25 cellular contexts compared by ENCODE assay signal in the genomic region with DNA sequence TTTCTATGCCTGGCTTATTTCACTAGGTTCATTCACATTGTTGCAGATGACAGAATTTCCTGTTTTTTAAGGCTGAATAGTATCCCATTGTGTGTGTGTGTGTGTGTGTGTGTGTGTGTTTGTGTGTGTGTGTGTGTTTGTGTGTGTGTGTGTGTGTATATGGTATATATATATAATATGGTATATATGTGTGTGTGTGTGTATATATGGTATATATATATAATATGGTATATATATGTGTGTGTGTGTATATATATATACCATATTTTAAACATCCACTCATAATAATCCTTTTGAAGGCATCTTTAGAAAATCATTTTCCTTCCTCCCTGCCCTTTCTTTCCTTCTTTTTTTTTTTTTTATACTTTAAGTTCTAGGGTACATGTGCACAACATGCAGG. TPM values are rescaled to one million over a fixed set of nuclear protein-coding genes. Genes with fewer than 3 reads are reported as not detected.
DNase-seq lines count a peak whose midpoint lies in the region; ATAC-seq, FAIRE-seq and TF ChIP-seq lines count a peak whose summit lies in the region.
"Had no signal": no experiment of that assay in that cellular context is flagged by ENCODE, and none has a peak within 500 bp of the region (broad histone marks: within the 10 kb centered on the region; RNA-seq: fewer than 3 reads in every experiment).

No MANE protein-coding gene starts in this region.

- H3K4me3 ChIP-seq in pancreas: no peak overlapping the region
- H3K4me3 ChIP-seq in esophagus muscularis mucosa: no peak overlapping the region
- H3K4me3 ChIP-seq: GM23338 had no signal

- ATAC-seq in pancreas: no peak
- no peak for ATAC-seq in GM21737 (IDR thresholded peaks at IDR 0.05; ENCODE audit: unreplicated experiment)
- ATAC-seq: GM23338, HCT116 had no signal

- intact Hi-C loops in pancreas (cut with DNase I) (no loop called here), esophagus muscularis mucosa (cut with DNase I) (no loop called here)

- DNase-seq in frontal cortex (ENCODE audit: low spot score in 2 of 2): no peak
- DNase-seq in pancreas: no peak
- no peak for DNase-seq in NCI-H2029 treated with DMSO at 0.1 percent for 48 hours (lab: John Stamatoyannopoulos, UW)
- DNase-seq in esophagus muscularis mucosa (ENCODE audit: extremely low spot score): no peak
- DNase-seq in NCI-H69 (lab: John Stamatoyannopoulos, UW): no peak
- DNase-seq: 8988T; C1 segment of cervical spinal cord; Calu3; CD4-positive, alpha-beta memory T cell; COR-L47; DMS53; DMS79 treated with DMSO at 0.1 percent for 48 hours; H9; HFFc6 had no signal

- H3K4me1 ChIP-seq in pancreas (peaks cover 0 to 10% (median 6%) of the 10 kb centered on the region in 3 donors), esophagus muscularis mucosa (no peaks in the 10 kb centered on the region)

- peak; percentile 79 for FAIRE-seq in G401.6 (lab: Jason Lieb, UNC)
- FAIRE-seq in colon (lab: Jason Lieb, UNC): peak; percentile 97
- FAIRE-seq in frontal cortex (lab: Jason Lieb, UNC): peak; percentile 98
- peak; percentile 98 for FAIRE-seq in pancreas (lab: Jason Lieb, UNC)
- FAIRE-seq: GM12892, GM19239 had no signal

- H3K9me3 ChIP-seq in pancreas (no peaks in the 10 kb centered on the region), esophagus muscularis mucosa (no peaks in the 10 kb centered on the region)

- TF ChIP-seq CTCF in pancreas (IDR thresholded peaks at IDR 0.05): no peak
- no peak for TF ChIP-seq CTCF in esophagus muscularis mucosa (IDR thresholded peaks at IDR 0.05)

- H3K36me3 ChIP-seq in pancreas (no peaks in the 10 kb centered on the region), esophagus muscularis mucosa (no peaks in the 10 kb centered on the region)

- TF ChIP-seq EP300 in esophagus muscularis mucosa (IDR thresholded peaks at IDR 0.05): no peak

- TF ChIP-seq POLR2A in esophagus muscularis mucosa (IDR thresholded peaks at IDR 0.05; ENCODE audit: low read depth): no peak

- H3K27ac ChIP-seq in pancreas (no peak overlapping the region), esophagus muscularis mucosa (replicated peaks in 1 of 4) (no peak overlapping the region)

- H3K27me3 ChIP-seq in pancreas: no peaks in the 10 kb centered on the region
- no peaks in the 10 kb centered on the region for H3K27me3 ChIP-seq in esophagus muscularis mucosa

RNA-seq across cellular contexts. Expression of a gene that starts 5.0 kb away (rescaled TPM):
- total RNA-seq in frontal cortex: not detected
- total RNA-seq in pancreas: 10 to 100 TPM; 17.1 to 41.7 (median 23.4) TPM
- polyA plus RNA-seq in pancreas: 100 to 1,000 TPM in 1 of 2 donors, 10 to 100 TPM in 1; 96.2 to 130 TPM
- not detected for total RNA-seq in esophagus muscularis mucosa
- total RNA-seq: A673; CD4-positive, alpha-beta memory T cell; G401; GM23338; H4; H9; HFFc6 had no signal
- polyA plus RNA-seq: BJ; CD4-positive, alpha-beta memory T cell; GM23338 had no signal

Comparison
In these comparisons a context has a peak if more than half of its experiments do, and no peak if none do; other contexts are left out.
1. RNA of a gene that starts 5.0 kb away (total RNA-seq): 17.1 to 41.7 TPM in pancreas; not detected in frontal cortex (single experiment) and not detected in esophagus muscularis mucosa; every median in the first group is over 10 times any median in the second.